Comparison of ENCODE assay signal across 8 cellular contexts in the genomic region with DNA sequence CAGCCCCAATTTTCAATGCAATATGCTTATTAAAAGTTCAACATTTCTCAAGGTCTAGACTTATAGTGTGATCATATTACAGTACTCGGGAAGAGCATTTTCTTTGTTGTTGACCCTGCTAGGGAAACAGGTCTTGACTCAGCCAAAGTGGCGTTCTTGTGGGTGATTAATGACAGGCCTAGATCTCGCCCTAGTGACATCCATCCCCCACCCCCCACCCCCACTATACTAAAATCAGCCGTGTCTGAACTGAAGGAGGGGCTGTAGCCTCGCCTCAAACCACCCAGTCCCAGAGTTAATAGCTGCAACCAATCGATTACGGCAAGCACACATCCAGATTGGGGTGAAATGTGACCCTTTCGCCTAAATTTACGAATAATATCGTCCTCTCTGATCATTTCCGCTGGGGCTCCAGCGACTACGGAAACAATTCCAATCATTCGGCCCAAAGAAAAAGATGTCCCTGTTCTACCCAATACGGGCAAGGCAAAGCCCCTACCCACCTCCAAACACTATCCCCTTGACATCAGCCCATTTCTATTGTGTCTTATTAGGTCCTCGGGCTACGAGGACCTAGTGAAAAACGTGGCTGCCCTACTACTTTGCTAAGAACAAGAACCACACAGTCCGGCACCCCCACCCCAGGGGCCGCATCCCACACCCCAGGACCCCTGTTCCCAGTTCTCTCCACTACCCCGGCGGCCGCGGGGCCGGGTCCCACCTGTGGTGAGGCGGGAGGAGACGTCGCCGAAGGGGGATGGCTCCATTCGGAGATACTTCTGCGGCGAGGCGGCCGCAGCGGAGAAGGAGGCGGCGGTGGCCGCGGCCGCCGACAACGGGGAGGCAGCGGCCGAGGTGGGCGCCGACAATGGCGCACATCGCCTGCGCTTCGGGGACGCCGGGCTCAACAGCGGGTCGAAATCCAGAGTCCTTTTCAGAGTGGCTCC. TPM values are rescaled to one million over a fixed set of nuclear protein-coding genes. Genes with fewer than 3 reads are reported as not detected.
A peak's percentile ranks its signal among the peaks of the same experiment; 100 is the strongest.
DNase-seq lines count a peak whose midpoint lies in the region; ATAC-seq and TF ChIP-seq lines count a peak whose summit lies in the region.

No MANE protein-coding gene starts in this region.

- POLR2A ChIA-PET in PC-3 (lab: Charles Lee; ENCODE audit: unreplicated experiment): interaction anchor here (0.7 to 0.8 kb wide), 2 partner anchors 20 to 59 kb away, joined by 7 to 10 read pairs; no protein-coding TSS in a partner anchor

- H3K4me1 ChIP-seq in PC-3 (ENCODE audit: insufficient read depth, low read length) (peaks cover 32% of the 10 kb centered on the region), cardiac muscle cell (ENCODE audit: low read depth) (no peaks in the 10 kb centered on the region)

- H3K9ac ChIP-seq in PC-3 (ENCODE audit: low read length): peak overlapping the region; percentile 92

- CTCF ChIA-PET in PC-3 (lab: Charles Lee): no interaction called here

- no peaks in the 10 kb centered on the region; the same call in 1 of the 2 replicates for H3K36me3 ChIP-seq in PC-3 (ENCODE audit: low read depth, low read length)
- no peaks in the 10 kb centered on the region for H3K36me3 ChIP-seq in cardiac muscle cell

- H3F3A ChIP-seq in PC-3 (ENCODE audit: low read length, unreplicated experiment): peaks cover 5% of the 10 kb centered on the region

- H3K9me2 ChIP-seq in PC-3 (replicated peaks; ENCODE audit: low read length): no peaks in the 10 kb centered on the region

- no peaks in the 10 kb centered on the region for H3K36me3 Mint-ChIP-seq in activated naive CD4-positive, alpha-beta T cell treated with anti-CD3 and anti-CD28 coated beads, Interleukin-2, amount 50 U/mL, for 24 hours

- H3K4me3 Mint-ChIP-seq in activated naive CD4-positive, alpha-beta T cell treated with anti-CD3 and anti-CD28 coated beads, Interleukin-2, amount 50 U/mL, for 24 hours: peak overlapping the region; percentile 92

- H2AFZ ChIP-seq in PC-3 (ENCODE audit: low read length): peak overlapping the region; percentile 72; the same call in 1 of the 2 replicates

- H3K9me3 ChIP-seq in PC-3 (ENCODE audit: low read length) (no peaks in the 10 kb centered on the region), cardiac muscle cell (ENCODE audit: low read depth) (no peaks in the 10 kb centered on the region)

- H3K27me3 ChIP-seq in PC-3 (ENCODE audit: low read length): no peaks in the 10 kb centered on the region
- no peaks in the 10 kb centered on the region for H3K27me3 ChIP-seq in cardiac muscle cell

- peak overlapping the region; percentile 98 for H3K4me3 ChIP-seq in PC-3 (ENCODE audit: low read length)
- peak overlapping the region; percentile 96 for H3K4me3 ChIP-seq in cardiac muscle cell

- no peak for TF ChIP-seq CTCF in PC-3 (conservative IDR thresholded peaks at IDR 0.05; ENCODE audit: low read depth, low read length)
- no peak for TF ChIP-seq CTCF in cardiac muscle cell (IDR thresholded peaks at IDR 0.05; ENCODE audit: low read depth, low read length)

- peaks cover 39% of the 10 kb centered on the region for H4K20me1 ChIP-seq in PC-3 (ENCODE audit: low read length)

- no peaks in the 10 kb centered on the region for H3K9me3 Mint-ChIP-seq in activated naive CD4-positive, alpha-beta T cell treated with anti-CD3 and anti-CD28 coated beads, Interleukin-2, amount 50 U/mL, for 24 hours

- peak overlapping the region; percentile 78 for H3K27ac ChIP-seq in PC-3 (ENCODE audit: low read length)
- H3K27ac ChIP-seq in cardiac muscle cell: peak overlapping the region; percentile 95

- DNase-seq in activated gamma-delta T cell treated with Interleukin-2 at 50 U/mL for 16 hours (peak; percentile 16), activated gamma-delta T cell (lab: John Stamatoyannopoulos, UW) (no peak), HPDE6-E6E7 (ENCODE audit: extremely low spot score) (peak; percentile 39), PC-3 (peak; percentile 83), cardiac muscle cell (ENCODE audit: low read depth in 1 of 2, low spot score in 1 of 2) (peak; percentile 51 to 81), posterior vena cava (ENCODE audit: low spot score) (peak; percentile 84)

- H3K4me2 ChIP-seq in PC-3 (ENCODE audit: low read length): peak overlapping the region; percentile 81

- H3K27ac Mint-ChIP-seq in activated naive CD4-positive, alpha-beta T cell treated with anti-CD3 and anti-CD28 coated beads, Interleukin-2, amount 50 U/mL, for 24 hours: peak overlapping the region; percentile 94

- intact Hi-C loops in PC-3 (cut with micrococcal nuclease) (loop anchor here (1.0 to 2.0 kb wide), 2 partner anchors 107 to 110 kb away; partner anchors contain the start of gene ORC3), posterior vena cava (cut with DNase I) (no loop called here)

- H3K4me1 Mint-ChIP-seq in activated naive CD4-positive, alpha-beta T cell treated with anti-CD3 and anti-CD28 coated beads, Interleukin-2, amount 50 U/mL, for 24 hours: peaks cover 43% of the 10 kb centered on the region

- H3K27me3 Mint-ChIP-seq in activated naive CD4-positive, alpha-beta T cell treated with anti-CD3 and anti-CD28 coated beads, Interleukin-2, amount 50 U/mL, for 24 hours: no peaks in the 10 kb centered on the region

- BruUV-seq in PC-3 (replicated peaks; lab: Mats Ljungman, UMichigan): TSS peak; percentile 72

- peaks cover 60% of the 10 kb centered on the region for H3K79me2 ChIP-seq in PC-3 (ENCODE audit: low read length)

- ATAC-seq in PC-3 (peak; percentile 37), HG03565 (IDR thresholded peaks at IDR 0.05; ENCODE audit: unreplicated experiment) (no peak)

RNA-seq across cellular contexts. Expression of gene AKIRIN2, which starts 1.0 kb away (rescaled TPM):
- total RNA-seq in PC-3 (2014; rRNA removed) (15.1 and 21.4 TPM in 2 replicates), cardiac muscle cell (48.3 and 82.6 TPM in 2 replicates), posterior vena cava (10 to 100 TPM; 32.7 to 38.0 TPM)
- polyA plus RNA-seq in cardiac muscle cell: 66.7 and 89.3 TPM in 2 replicates
